8 cellular contexts compared by ENCODE assay signal in the genomic region with DNA sequence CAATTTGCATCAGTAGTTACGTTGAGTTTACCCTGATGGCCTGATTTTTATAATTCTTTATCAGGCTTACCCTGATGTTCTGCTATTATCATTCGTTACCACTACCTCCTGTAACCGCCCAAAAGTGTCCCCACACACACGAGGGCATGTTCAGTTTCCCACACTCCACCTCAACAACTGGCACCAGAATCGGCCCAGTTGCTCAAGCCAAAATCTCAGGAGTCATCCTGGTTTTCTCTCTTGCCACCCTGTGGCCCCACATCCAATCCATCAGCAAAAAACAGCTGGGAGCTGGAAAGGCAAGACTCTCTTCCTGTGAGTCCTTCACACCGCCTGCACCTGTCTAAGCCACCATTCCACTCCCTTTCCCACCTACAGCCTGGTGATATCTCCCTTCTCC.
DNase-seq lines count a peak whose midpoint lies in the region; ATAC-seq and TF ChIP-seq lines count a peak whose summit lies in the region.

No MANE protein-coding gene starts in this region.

- H3K4me3 ChIP-seq in right lobe of liver = peak overlapping the region; percentile 59 to 81 (median 62)
- peak overlapping the region; percentile 54 for H3K4me3 ChIP-seq in thymus (ENCODE audit: low read length)

- no peaks in the 10 kb centered on the region for H3K27me3 Mint-ChIP-seq in activated CD4-positive, alpha-beta T cell treated with anti-CD3 and anti-CD28 coated beads, Interleukin-2, amount 10 ng/mL, durations not matched to agents 7 days and 5 days
- H3K27me3 Mint-ChIP-seq in activated naive CD8-positive, alpha-beta T cell treated with anti-CD3 and anti-CD28 coated beads, Interleukin-2, amount 10 ng/mL, durations not matched to agents 7 days and 5 days = no peaks in the 10 kb centered on the region

- H3K9me3 ChIP-seq in right lobe of liver (no peaks in the 10 kb centered on the region), thymus (ENCODE audit: control insufficient read depth) (no peaks in the 10 kb centered on the region)

- CTCF ChIA-PET in activated CD4-positive, alpha-beta T cell treated with anti-CD3 and anti-CD28 coated beads, Interleukin-2, amount 10 ng/mL, durations not matched to agents 7 days and 5 days (lab: Charles Lee) = interaction anchor here (1.3 to 1.6 kb wide), 2 partner anchors 9 to 10 kb away, joined by 3 to 6 read pairs; no protein-coding TSS in a partner anchor

- H3K36me3 ChIP-seq in right lobe of liver (no peaks in the 10 kb centered on the region), thymus (ENCODE audit: control insufficient read depth, insufficient read depth) (no peaks in the 10 kb centered on the region)

- peaks cover 9% of the 10 kb centered on the region for H3K4me1 Mint-ChIP-seq in activated CD4-positive, alpha-beta T cell treated with anti-CD3 and anti-CD28 coated beads, Interleukin-2, amount 10 ng/mL, durations not matched to agents 7 days and 5 days
- H3K4me1 Mint-ChIP-seq in activated naive CD8-positive, alpha-beta T cell treated with anti-CD3 and anti-CD28 coated beads, Interleukin-2, amount 10 ng/mL, durations not matched to agents 7 days and 5 days = peaks cover 6% of the 10 kb centered on the region

- POLR2A ChIA-PET in activated CD4-positive, alpha-beta T cell treated with anti-CD3 and anti-CD28 coated beads, Interleukin-2, amount 10 ng/mL, durations not matched to agents 7 days and 5 days (lab: Charles Lee) = no interaction called here
- POLR2A ChIA-PET in activated naive CD8-positive, alpha-beta T cell treated with anti-CD3 and anti-CD28 coated beads, Interleukin-2, amount 10 ng/mL, durations not matched to agents 7 days and 5 days (lab: Charles Lee) = no interaction called here

- H3K4me1 ChIP-seq in right lobe of liver (peaks cover 0 to 6% (median 0%) of the 10 kb centered on the region in 4 donors), thymus (ENCODE audit: control insufficient read depth, insufficient read depth, low read length) (peaks cover 6% of the 10 kb centered on the region)

- no peak for TF ChIP-seq CTCF in right lobe of liver (IDR thresholded peaks at IDR 0.05)

- H3K4me3 Mint-ChIP-seq in activated CD4-positive, alpha-beta T cell treated with anti-CD3 and anti-CD28 coated beads, Interleukin-2, amount 10 ng/mL, durations not matched to agents 7 days and 5 days = peak overlapping the region; percentile 90
- H3K4me3 Mint-ChIP-seq in activated naive CD8-positive, alpha-beta T cell treated with anti-CD3 and anti-CD28 coated beads, Interleukin-2, amount 10 ng/mL, durations not matched to agents 7 days and 5 days = peak overlapping the region; percentile 95

- no peak for DNase-seq in activated CD4-positive, alpha-beta T cell treated with anti-CD3 and anti-CD28 coated beads, Interleukin-2, amount 10 ng/mL, durations not matched to agents 7 days and 5 days
- no peak for DNase-seq in activated CD4-positive, alpha-beta T cell treated with anti-CD3 and anti-CD28 coated beads, Interleukin-2, amount 50 U/mL, for 48 hours
- no peak for DNase-seq in activated naive CD8-positive, alpha-beta T cell treated with anti-CD3 and anti-CD28 coated beads, Interleukin-2, amount 10 ng/mL, durations not matched to agents 7 days and 5 days
- no peak for DNase-seq in right lobe of liver
- DNase-seq in NCI-H226 = no peak

- no peaks in the 10 kb centered on the region for H3K27me3 ChIP-seq in right lobe of liver
- no peaks in the 10 kb centered on the region for H3K27me3 ChIP-seq in thymus (ENCODE audit: control insufficient read depth, insufficient read depth)

- no peaks in the 10 kb centered on the region for H3K9me3 Mint-ChIP-seq in activated CD4-positive, alpha-beta T cell treated with anti-CD3 and anti-CD28 coated beads, Interleukin-2, amount 10 ng/mL, durations not matched to agents 7 days and 5 days
- H3K9me3 Mint-ChIP-seq in activated naive CD8-positive, alpha-beta T cell treated with anti-CD3 and anti-CD28 coated beads, Interleukin-2, amount 10 ng/mL, durations not matched to agents 7 days and 5 days = no peaks in the 10 kb centered on the region

- H3K27ac Mint-ChIP-seq in activated CD4-positive, alpha-beta T cell treated with anti-CD3 and anti-CD28 coated beads, Interleukin-2, amount 10 ng/mL, durations not matched to agents 7 days and 5 days = no peak overlapping the region
- no peak overlapping the region for H3K27ac Mint-ChIP-seq in activated naive CD8-positive, alpha-beta T cell treated with anti-CD3 and anti-CD28 coated beads, Interleukin-2, amount 10 ng/mL, durations not matched to agents 7 days and 5 days

- H3K27ac ChIP-seq in right lobe of liver = no peak overlapping the region
- H3K27ac ChIP-seq in thymus (ENCODE audit: low read depth) = no peak overlapping the region

- WGBS in right lobe of liver (ENCODE audit: insufficient coverage, low coverage, low lambda C conversion rate, missing lambda C conversion rate) = 76% methylated on average over 6 of the region's 6 CpGs
- WGBS in thymus = 92% methylated on average over 6 of the region's 6 CpGs

- intact Hi-C loops in right lobe of liver (cut with DNase I) = no loop called here

- TF ChIP-seq POLR2A in right lobe of liver (IDR thresholded peaks at IDR 0.05) = no peak

- H3K36me3 Mint-ChIP-seq in activated CD4-positive, alpha-beta T cell treated with anti-CD3 and anti-CD28 coated beads, Interleukin-2, amount 10 ng/mL, durations not matched to agents 7 days and 5 days (ENCODE audit: low read depth) = no peaks in the 10 kb centered on the region
- H3K36me3 Mint-ChIP-seq in activated naive CD8-positive, alpha-beta T cell treated with anti-CD3 and anti-CD28 coated beads, Interleukin-2, amount 10 ng/mL, durations not matched to agents 7 days and 5 days = no peaks in the 10 kb centered on the region

- ATAC-seq in activated naive CD8-positive, alpha-beta T cell treated with anti-CD3 and anti-CD28 coated beads, Interleukin-2, amount 10 ng/mL, durations not matched to agents 7 days and 5 days (ENCODE audit: low read depth) = no peak
- ATAC-seq in right lobe of liver (no peak), HG03025 (IDR thresholded peaks at IDR 0.05; ENCODE audit: low FRiP score, unreplicated experiment) (no peak), HG02970 (IDR thresholded peaks at IDR 0.05; ENCODE audit: low FRiP score, unreplicated experiment) (no peak)
